Comparison of ENCODE assay signal across 14 cellular contexts in the genomic region with DNA sequence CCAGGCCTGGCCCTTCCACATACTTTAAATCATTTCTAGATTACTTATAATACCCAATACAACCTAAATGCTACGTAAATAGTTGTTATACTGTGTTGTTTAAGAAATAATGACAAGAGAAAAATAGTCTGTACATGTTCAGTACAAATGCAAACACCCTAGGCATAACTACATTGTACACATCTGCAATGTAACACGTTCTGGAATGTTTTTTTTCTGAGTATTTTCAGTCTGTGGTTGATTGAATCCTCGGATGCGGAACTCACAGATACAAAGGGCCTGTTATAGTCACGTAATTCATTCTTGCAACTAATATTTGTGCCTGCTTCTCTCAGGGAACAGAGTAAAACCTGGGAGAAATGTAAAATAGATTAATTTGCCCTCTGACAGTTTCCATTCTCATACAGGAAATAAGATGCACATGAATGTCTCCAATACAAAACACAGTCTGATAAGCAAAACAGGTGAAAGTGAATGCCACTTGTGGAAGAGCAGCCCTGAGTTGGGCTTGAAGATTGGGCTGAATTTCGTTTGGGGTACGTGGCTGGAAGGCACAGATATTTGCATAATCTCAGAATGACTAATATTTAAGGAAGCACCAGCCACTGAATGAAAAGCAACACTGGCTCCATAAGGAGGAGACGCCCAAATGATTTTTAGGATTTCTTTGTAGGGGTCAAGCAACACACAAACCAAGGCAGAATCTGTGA. TPM values are rescaled to one million over a fixed set of nuclear protein-coding genes. Genes with fewer than 3 reads are reported as not detected.
DNase-seq lines count a peak whose midpoint lies in the region; ATAC-seq and TF ChIP-seq lines count a peak whose summit lies in the region.
"Had no signal": no experiment of that assay in that cellular context is flagged by ENCODE, and none has a peak within 500 bp of the region (broad histone marks: within the 10 kb centered on the region; RNA-seq: fewer than 3 reads in every experiment).

No MANE protein-coding gene starts in this region.

- no peaks in the 10 kb centered on the region for H3K27me3 ChIP-seq in right cardiac atrium (ENCODE audit: control insufficient read depth, insufficient read depth)
- H3K27me3 ChIP-seq in SJSA1 (replicated peaks): no peaks in the 10 kb centered on the region
- H3K27me3 ChIP-seq in A673 (replicated peaks; ENCODE audit: insufficient read depth, low read depth, low read length, poor library complexity): no peaks in the 10 kb centered on the region
- H3K27me3 ChIP-seq: colonic mucosa had no signal

- H3K9me3 ChIP-seq in right cardiac atrium (ENCODE audit: control insufficient read depth, low read length) (no peaks in the 10 kb centered on the region), SJSA1 (replicated peaks) (no peaks in the 10 kb centered on the region), A673 (ENCODE audit: low read depth, low read length, poor library complexity, severe bottlenecking) (no peaks in the 10 kb centered on the region)
- H3K9me3 ChIP-seq: colonic mucosa, neutrophil had no signal

- 62% methylated on average over 8 of the region's 8 CpGs for WGBS in right cardiac atrium

- CTCF ChIA-PET in A673 (lab: Charles Lee): no interaction called here

- DNase-seq in right cardiac atrium: no peak
- no peak for DNase-seq in left cardiac atrium
- DNase-seq in SJSA1 (ENCODE audit: low read depth in 1 of 2, low spot score in 2 of 2): peak in 1 of 2 experiments; percentile 60
- peak; percentile 67 for DNase-seq in fibroblast of the aortic adventitia (ENCODE audit: low read depth)
- no peak for DNase-seq in A673 (ENCODE audit: low spot score)
- DNase-seq in NCI-H1930 (lab: John Stamatoyannopoulos, UW): no peak
- DNase-seq in NCI-H2227 (lab: John Stamatoyannopoulos, UW; ENCODE audit: unreplicated experiment): no peak
- no peak for DNase-seq in DMS114 treated with DMSO at 0.1 percent for 48 hours (lab: John Stamatoyannopoulos, UW; ENCODE audit: unreplicated experiment)
- DNase-seq: activated CD8-positive, alpha-beta memory T cell treated with anti-CD3 and anti-CD28 coated beads, Interleukin-2, amount 50 U/mL, for 48 hours; colonic mucosa; stimulated activated naive CD8-positive, alpha-beta T cell treated with anti-CD3 and anti-CD28 coated beads, Interleukin-15, amount 100 ng/mL, for 72 hours had no signal

- ATAC-seq in right cardiac atrium: no peak
- ATAC-seq in left cardiac atrium: no peak
- ATAC-seq: activated naive CD4-positive, alpha-beta T cell treated with anti-CD3 and anti-CD28 coated beads, Interleukin-2, amount 50 U/mL, for 72 hours; esophagus mucosa; stimulated activated naive CD8-positive, alpha-beta T cell treated with anti-CD3 and anti-CD28 coated beads, Interleukin-15, amount 100 ng/mL, for 72 hours had no signal

- POLR2A ChIA-PET in A673 (lab: Charles Lee; ENCODE audit: low non-redundant PET): no interaction called here

- H3K4me3 ChIP-seq in right cardiac atrium (ENCODE audit: low read length) (no peak overlapping the region), SJSA1 (no peak overlapping the region), fibroblast of the aortic adventitia (ENCODE audit: low read depth, low read length) (no peak overlapping the region), A673 (ENCODE audit: low read depth, low read length, poor library complexity, severe bottlenecking) (no peak overlapping the region)
- H3K4me3 ChIP-seq: colonic mucosa had no signal

- peak overlapping the region; percentile 38 for H3K27ac ChIP-seq in right cardiac atrium (ENCODE audit: low read length)
- H3K27ac ChIP-seq in SJSA1: peak overlapping the region; percentile 78
- no peak overlapping the region for H3K27ac ChIP-seq in A673 (ENCODE audit: low read depth, low read length, poor library complexity, severe bottlenecking)
- H3K27ac ChIP-seq: colonic mucosa, neutrophil had no signal

- intact Hi-C loops in right cardiac atrium (cut with DNase I): no loop called here
- intact Hi-C loops in left cardiac atrium (cut with DNase I): no loop called here
- intact Hi-C loops in A673 (cut with micrococcal nuclease; ENCODE audit: unreplicated experiment): no loop called here

- H3K36me3 ChIP-seq in SJSA1 (no peaks in the 10 kb centered on the region), A673 (ENCODE audit: insufficient read depth, low read length, poor library complexity, severe bottlenecking) (no peaks in the 10 kb centered on the region)
- H3K36me3 ChIP-seq: colonic mucosa, neutrophil had no signal

- H3K4me1 ChIP-seq in right cardiac atrium (ENCODE audit: control insufficient read depth, insufficient read depth, low read length) (peaks cover 6% of the 10 kb centered on the region), SJSA1 (replicated peaks) (peaks cover 51% of the 10 kb centered on the region), A673 (ENCODE audit: insufficient read depth, low read length, poor library complexity, severe bottlenecking) (no peaks in the 10 kb centered on the region)
- H3K4me1 ChIP-seq: colonic mucosa had no signal

- no TSS peak for BruUV-seq in A673 (replicated peaks; lab: Mats Ljungman, UMichigan)

- no peak for TF ChIP-seq CTCF in fibroblast of the aortic adventitia (IDR thresholded peaks at IDR 0.05; ENCODE audit: insufficient read depth, low read length)
- no peak for TF ChIP-seq CTCF in A673 (conservative IDR thresholded peaks at IDR 0.05; ENCODE audit: low read depth, low read length)

RNA-seq across cellular contexts. Expression of a gene that starts 19.1 kb away (rescaled TPM):
- total RNA-seq in right cardiac atrium (10 to 100 TPM; 10.7 to 16.6 (median 12.3) TPM), left cardiac atrium (10 to 100 TPM in 1 of 2 donors, 1 to 10 TPM in 1; 9.6 to 19.0 TPM), fibroblast of the aortic adventitia (ENCODE audit: low replicate concordance) (10.8 and 17.7 TPM in 2 replicates), A673 (2021) (0.49 and 0.87 TPM in 2 replicates)
- 8.7 TPM for polyA plus RNA-seq in right cardiac atrium
- 10.2 and 30.0 TPM in 2 replicates for total RNA-seq in SJSA1 (2014; rRNA removed; shearing (Covaris generic))
- total RNA-seq: activated naive CD4-positive, alpha-beta T cell treated with anti-CD3 and anti-CD28 coated beads, Interleukin-2, amount 50 U/mL, for 72 hours had no signal

RNA-seq across cellular contexts. Expression of a gene that starts 51.3 kb away (rescaled TPM):
- total RNA-seq in right cardiac atrium (10 to 100 TPM; 13.2 to 17.9 (median 14.9) TPM), left cardiac atrium (10 to 100 TPM; 12.9 to 14.7 TPM), fibroblast of the aortic adventitia (ENCODE audit: low replicate concordance) (14.1 and 20.5 TPM in 2 replicates), A673 (2021) (7.5 and 12.3 TPM in 2 replicates)
- 11.7 TPM for polyA plus RNA-seq in right cardiac atrium
- total RNA-seq in SJSA1 (2014; rRNA removed; shearing (Covaris generic)): 9.6 and 13.6 TPM in 2 replicates
